14 cellular contexts compared by ENCODE assay signal in the genomic region with DNA sequence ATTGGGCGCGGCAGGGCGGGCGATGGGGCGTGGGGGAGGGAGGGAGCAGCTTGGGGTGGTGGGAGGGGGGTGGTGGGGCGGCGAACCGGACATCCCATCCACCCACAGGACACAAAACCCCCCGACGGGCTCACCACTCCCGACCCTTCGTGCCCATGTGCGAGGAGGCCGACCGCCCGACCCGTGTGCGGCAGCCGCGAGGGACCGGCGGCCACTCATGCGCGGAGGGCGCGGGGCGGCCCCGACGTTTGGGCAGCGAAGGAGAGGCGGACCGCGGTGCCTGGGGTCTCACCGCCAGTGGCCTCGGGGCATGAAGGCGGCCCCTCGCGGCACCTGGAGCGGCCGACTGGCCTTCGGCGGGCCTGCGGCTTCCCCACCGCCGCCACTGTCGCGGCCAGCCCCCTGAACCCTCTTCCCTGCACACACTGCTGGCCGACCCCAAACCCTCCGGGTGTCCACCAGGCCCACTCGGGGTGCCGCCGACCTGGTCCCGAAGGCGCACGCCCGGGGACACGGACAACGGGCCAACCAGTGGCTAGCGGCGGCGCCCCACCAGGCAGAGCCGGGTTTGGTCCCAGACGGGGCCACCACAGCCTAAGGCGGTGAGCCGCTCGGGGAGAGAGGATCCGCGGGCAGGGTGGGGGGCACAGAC.
"Had no signal": no experiment of that assay in that cellular context is flagged by ENCODE, and none has a peak within 500 bp of the region (broad histone marks: within the 10 kb centered on the region; RNA-seq: fewer than 3 reads in every experiment).

No MANE protein-coding gene starts in this region.

- ATAC-seq: activated CD4-positive, alpha-beta T cell treated with anti-CD3 and anti-CD28 coated beads for 36 hours; effector memory CD8-positive, alpha-beta T cell had no signal

- H3K9me3 ChIP-seq: thoracic aorta had no signal

- H3K36me3 ChIP-seq: thoracic aorta had no signal

- DNase-seq: activated CD4-positive, alpha-beta memory T cell treated with anti-CD3 and anti-CD28 coated beads, Interleukin-2, amount 10 ng/mL, durations not matched to agents 7 days and 5 days; activated CD4-positive, alpha-beta T cell treated with anti-CD3 and anti-CD28 coated beads for 36 hours; activated CD8-positive, alpha-beta memory T cell treated with anti-CD3 and anti-CD28 coated beads, Interleukin-2, amount 50 U/mL, for 48 hours; activated naive CD4-positive, alpha-beta T cell treated with anti-CD3 and anti-CD28 coated beads for 36 hours; caudate nucleus; effector memory CD8-positive, alpha-beta T cell; hippocampal formation; kidney glomerular epithelial cell; naive B cell; stimulated activated CD4-positive, alpha-beta T cell treated with anti-CD3 and anti-CD28 coated beads, Interleukin-2, amount 100 ng/mL, for 24 hours; stimulated activated naive CD4-positive, alpha-beta T cell treated with Interleukin-2 at 50 U/mL for 16 hours; T1000 had no signal

- H3K27ac ChIP-seq: thoracic aorta, VCaP had no signal
